ENCODE assay signal across 11 cellular contexts in genomic region chr19:10142701-10143375, GRCh38. TPM values are rescaled to one million over a fixed set of nuclear protein-coding genes. Genes with fewer than 3 reads are reported as not detected.
A peak's percentile ranks its signal among the peaks of the same experiment; 100 is the strongest.
DNase-seq lines count a peak whose midpoint lies in the region; ATAC-seq and TF ChIP-seq lines count a peak whose summit lies in the region.
"Had no signal": no experiment of that assay in that cellular context is flagged by ENCODE, and none has a peak within 500 bp of the region (broad histone marks: within the 10 kb centered on the region; RNA-seq: fewer than 3 reads in every experiment).

No MANE protein-coding gene starts in this region.

- peak; percentile 94 for ATAC-seq in CD8-positive, alpha-beta T cell
- ATAC-seq in activated CD4-positive, CD25-positive, alpha-beta regulatory T cell treated with anti-CD3 and anti-CD28 coated beads, Interleukin-2, amount 50 U/mL, for 24 hours: peak; percentile 94 to 96
- ATAC-seq in HG03025 (IDR thresholded peaks at IDR 0.05; ENCODE audit: low FRiP score, unreplicated experiment): no peak

- H3K36me3 Mint-ChIP-seq in CD8-positive, alpha-beta T cell: peaks cover 79% of the 10 kb centered on the region
- H3K36me3 Mint-ChIP-seq in activated naive CD4-positive, alpha-beta T cell treated with anti-CD3 and anti-CD28 coated beads, Interleukin-2, amount 50 U/mL, for 24 hours: peaks cover 15% of the 10 kb centered on the region

- peaks cover 42% of the 10 kb centered on the region for H3K4me1 Mint-ChIP-seq in CD8-positive, alpha-beta T cell (ENCODE audit: low read depth)
- H3K4me1 Mint-ChIP-seq in activated naive CD4-positive, alpha-beta T cell treated with anti-CD3 and anti-CD28 coated beads, Interleukin-2, amount 50 U/mL, for 24 hours: peaks cover 37% of the 10 kb centered on the region

- POLR2A ChIA-PET in CD8-positive, alpha-beta T cell (lab: Charles Lee): interaction anchor here (0.6 to 2.5 kb wide), 19 partner anchors 9 to 363 kb away, joined by 3 to 15 read pairs (median 5); partner anchors contain the start of genes ANGPTL6, DNMT1 and PPAN

- H3K4me3 ChIP-seq in CD8-positive, alpha-beta T cell (ENCODE audit: low read depth, low read length): peak overlapping the region; percentile 45
- H3K4me3 ChIP-seq in muscle layer of duodenum (ENCODE audit: low read depth in 1 of 2, low read length in 2 of 2) (no peak overlapping the region), tibial nerve (no peak overlapping the region)

- no peaks in the 10 kb centered on the region for H3K9me3 ChIP-seq in CD8-positive, alpha-beta T cell (ENCODE audit: low read length)
- no peaks in the 10 kb centered on the region for H3K9me3 ChIP-seq in muscle layer of duodenum (ENCODE audit: control insufficient read depth in 1 of 2, low read length in 2 of 2)
- H3K9me3 ChIP-seq in tibial nerve: no peaks in the 10 kb centered on the region

- H3K27ac ChIP-seq in CD8-positive, alpha-beta T cell (ENCODE audit: low read depth, low read length): peak overlapping the region; percentile 80
- H3K27ac ChIP-seq in muscle layer of duodenum (ENCODE audit: low read length) (peak overlapping the region; percentile 22), tibial nerve (peak overlapping the region in 1 of 4 donors; percentile 54)
- H3K27ac ChIP-seq: WERI-Rb-1 had no signal

- no peak for TF ChIP-seq POLR2A in tibial nerve (IDR thresholded peaks at IDR 0.05)

- H3K27ac Mint-ChIP-seq in CD8-positive, alpha-beta T cell: peak overlapping the region; percentile 98
- H3K27ac Mint-ChIP-seq in activated naive CD4-positive, alpha-beta T cell treated with anti-CD3 and anti-CD28 coated beads, Interleukin-2, amount 50 U/mL, for 24 hours: peak overlapping the region; percentile 98

- H3K4me3 Mint-ChIP-seq in CD8-positive, alpha-beta T cell: peak overlapping the region; percentile 76
- H3K4me3 Mint-ChIP-seq in activated naive CD4-positive, alpha-beta T cell treated with anti-CD3 and anti-CD28 coated beads, Interleukin-2, amount 50 U/mL, for 24 hours: peak overlapping the region; percentile 86

- peaks cover 57% of the 10 kb centered on the region for H3K36me3 ChIP-seq in CD8-positive, alpha-beta T cell (ENCODE audit: insufficient read depth, low read length)
- H3K36me3 ChIP-seq in muscle layer of duodenum (ENCODE audit: control insufficient read depth in 1 of 2, insufficient read depth in 2 of 2, low read length in 2 of 2): peaks cover 60 to 91% of the 10 kb centered on the region in 2 donors
- H3K36me3 ChIP-seq in tibial nerve: peaks cover 2 to 100% (median 32%) of the 10 kb centered on the region in 3 donors

- TF ChIP-seq CTCF in CD8-positive, alpha-beta T cell (IDR thresholded peaks at IDR 0.05): peak; percentile 29
- TF ChIP-seq CTCF in tibial nerve (IDR thresholded peaks at IDR 0.05): no peak

- H3K27me3 Mint-ChIP-seq in CD8-positive, alpha-beta T cell (ENCODE audit: low read depth): no peaks in the 10 kb centered on the region
- H3K27me3 Mint-ChIP-seq in activated naive CD4-positive, alpha-beta T cell treated with anti-CD3 and anti-CD28 coated beads, Interleukin-2, amount 50 U/mL, for 24 hours: no peaks in the 10 kb centered on the region

- 78 to 93% methylated on average over 15 of the region's 15 CpGs for WGBS in tibial nerve, 2 donors

- peak; percentile 19 to 82 (median 56) for DNase-seq in CD8-positive, alpha-beta T cell
- no peak for DNase-seq in GM19238 (ENCODE audit: insufficient read length, low spot score)
- DNase-seq in NCI-H510A (lab: John Stamatoyannopoulos, UW): no peak
- DNase-seq in tibial nerve (ENCODE audit: low spot score in 2 of 2): no peak
- DNase-seq: erythroblast, NCI-H226, WERI-Rb-1 had no signal

- CTCF ChIA-PET in CD8-positive, alpha-beta T cell (lab: Charles Lee): interaction anchor here (0.7 to 2.7 kb wide), 16 partner anchors 9 to 212 kb away, joined by 3 to 16 read pairs (median 4); partner anchors contain the start of genes DNMT1, EIF3G and PPAN

- peaks cover 45% of the 10 kb centered on the region for H3K4me1 ChIP-seq in CD8-positive, alpha-beta T cell (ENCODE audit: insufficient read depth, low read length)
- H3K4me1 ChIP-seq in muscle layer of duodenum (ENCODE audit: control insufficient read depth in 1 of 2, insufficient read depth in 2 of 2, low read length in 2 of 2) (no peaks in the 10 kb centered on the region), tibial nerve (no peaks in the 10 kb centered on the region)

- no peaks in the 10 kb centered on the region for H3K27me3 ChIP-seq in CD8-positive, alpha-beta T cell (ENCODE audit: insufficient read depth, low read length)
- H3K27me3 ChIP-seq in muscle layer of duodenum (ENCODE audit: low read depth, low read length) (no peaks in the 10 kb centered on the region), tibial nerve (no peaks in the 10 kb centered on the region)

- no peaks in the 10 kb centered on the region for H3K9me3 Mint-ChIP-seq in CD8-positive, alpha-beta T cell
- H3K9me3 Mint-ChIP-seq in activated naive CD4-positive, alpha-beta T cell treated with anti-CD3 and anti-CD28 coated beads, Interleukin-2, amount 50 U/mL, for 24 hours: no peaks in the 10 kb centered on the region

- intact Hi-C loops in CD8-positive, alpha-beta T cell (cut with DNase I, micrococcal nuclease): loop anchor here (1.0 to 10.0 kb wide), 5 partner anchors 24 to 209 kb away; partner anchors contain the start of genes DNMT1 (in 1 of the 2), EIF3G (in 1 of the 2) and PPAN (in 1 of the 2)

- TF ChIP-seq EP300 in tibial nerve (IDR thresholded peaks at IDR 0.05): no peak

RNA-seq across cellular contexts. Expression of gene EIF3G, which starts 23.1 kb away (rescaled TPM):
- total RNA-seq in CD8-positive, alpha-beta T cell: 100 to 1,000 TPM; 331 to 334 TPM
- total RNA-seq in tibial nerve: 100 to 1,000 TPM; 263 to 326 (median 290) TPM

RNA-seq across cellular contexts. Expression of gene P2RY11, which starts 31.3 kb away (rescaled TPM):
- total RNA-seq in CD8-positive, alpha-beta T cell: 10 to 100 TPM; 74.4 to 76.3 TPM
- 10 to 100 TPM in 1 of 4 donors, 1 to 10 TPM in 3; 2.1 to 19.5 (median 4.2) TPM for total RNA-seq in tibial nerve

RNA-seq across cellular contexts. Expression of gene PPAN, which starts 36.7 kb away (rescaled TPM):
- 100 to 1,000 TPM in 1 of 2 experiments, 10 to 100 TPM in 1; 97.6 to 114 TPM for total RNA-seq in CD8-positive, alpha-beta T cell
- total RNA-seq in tibial nerve: 10 to 100 TPM; 25.7 to 45.3 (median 35.8) TPM

RNA-seq across cellular contexts. Expression of gene ANGPTL6, which starts 40.4 kb away (rescaled TPM):
- 1 to 10 TPM; 1.2 TPM for total RNA-seq in CD8-positive, alpha-beta T cell
- total RNA-seq in tibial nerve: under 1 TPM in 3 of 4 donors, not detected in 1; 0.21 to 0.60 (median 0.22) TPM

RNA-seq across cellular contexts. Expression of gene DNMT1, which starts 51.9 kb away (rescaled TPM):
- total RNA-seq in CD8-positive, alpha-beta T cell: 100 to 1,000 TPM; 135 to 154 TPM
- 10 to 100 TPM; 48.2 to 72.9 (median 55.2) TPM for total RNA-seq in tibial nerve

Comparison
In these comparisons a context has a peak if more than half of its experiments do, and no peak if none do; other contexts are left out.
1. DNase-seq: peak in CD8-positive, alpha-beta T cell (7 of 7); none in GM19238 (single experiment), NCI-H510A (single experiment) and tibial nerve (0 of 2).